25 cellular contexts compared by ENCODE assay signal in the genomic region with DNA sequence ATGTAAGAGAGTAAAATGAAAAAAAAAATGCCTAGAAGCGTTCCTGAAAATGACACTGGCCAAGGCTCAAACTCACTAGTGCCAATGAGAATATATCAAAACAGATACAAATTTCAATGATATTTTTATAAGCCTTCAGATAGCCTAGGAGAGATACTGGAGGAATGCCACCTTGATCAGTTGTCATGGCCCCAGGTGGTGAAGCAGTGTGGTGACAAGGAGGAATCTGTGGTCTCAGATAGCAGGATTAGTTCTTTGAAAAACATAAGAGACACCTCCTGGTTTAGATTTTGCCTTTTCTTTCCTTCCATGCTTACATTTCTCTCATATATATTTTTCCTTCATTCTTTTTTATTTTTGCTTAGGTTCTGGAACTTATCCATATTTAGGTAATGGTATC.
"Had no signal": no experiment of that assay in that cellular context is flagged by ENCODE, and none has a peak within 500 bp of the region (broad histone marks: within the 10 kb centered on the region; RNA-seq: fewer than 3 reads in every experiment).

No MANE protein-coding gene starts in this region.

- H3K9me3 ChIP-seq: Peyer's patch had no signal

- DNase-seq: activated CD4-positive, alpha-beta memory T cell treated with anti-CD3 and anti-CD28 coated beads for 36 hours; activated CD4-positive, alpha-beta T cell treated with anti-CD3 and anti-CD28 coated beads for 36 hours; activated CD4-positive, alpha-beta T cell treated with anti-CD3 and anti-CD28 coated beads, Interleukin-2, amount 50 U/mL, for 1 hour; activated CD8-positive, alpha-beta memory T cell treated with anti-CD3 and anti-CD28 coated beads, Interleukin-2, amount 50 U/mL, for 4 hours; activated effector memory CD4-positive, alpha-beta T cell treated with Interleukin-2 at 50 U/mL for 16 hours; activated naive CD4-positive, alpha-beta T cell; activated naive CD4-positive, alpha-beta T cell treated with anti-CD3 and anti-CD28 coated beads, Interleukin-2, amount 50 U/mL, for 16 hours; activated naive CD8-positive, alpha-beta T cell treated with anti-CD3 and anti-CD28 coated beads for 36 hours; activated T-cell treated with anti-CD3 and anti-CD28 coated beads, Interleukin-2, amount 50 U/mL, for 48 hours; amniotic stem cell; aorta; brain microvascular endothelial cell; MM.1S; MV-4-11; NCI-H1092; NCI-H1436 treated with DMSO at 0.1 percent for 48 hours; NCI-H1694 treated with DMSO at 0.1 percent for 48 hours; NCI-H2029; NCI-H345; NCI-H524 treated with DMSO at 0.1 percent for 48 hours; Peyer's patch; RPMI8226 had no signal

- H3K27me3 ChIP-seq: brain microvascular endothelial cell, Peyer's patch had no signal

- H3K4me3 ChIP-seq: Peyer's patch had no signal

- H3K4me2 ChIP-seq: KMS-11 had no signal

- H3K9ac ChIP-seq: KMS-11 had no signal

- H3K4me1 ChIP-seq: Peyer's patch had no signal

- H3K36me3 ChIP-seq: brain microvascular endothelial cell, Peyer's patch had no signal

- H3K27ac ChIP-seq: brain microvascular endothelial cell, KMS-11, Peyer's patch had no signal

- ATAC-seq: activated CD4-positive, alpha-beta T cell treated with anti-CD3 and anti-CD28 coated beads for 36 hours; activated CD4-positive, CD25-positive, alpha-beta regulatory T cell treated with anti-CD3 and anti-CD28 coated beads, Interleukin-2, amount 50 U/mL, for 24 hours; WTC11 had no signal
